In genomic region chr2:47180531-47180930, GRCh38 we compare ENCODE assay signal across 21 cellular contexts. TPM values are rescaled to one million over a fixed set of nuclear protein-coding genes. Genes with fewer than 3 reads are reported as not detected.
"Had no signal": no experiment of that assay in that cellular context is flagged by ENCODE, and none has a peak within 500 bp of the region (broad histone marks: within the 10 kb centered on the region; RNA-seq: fewer than 3 reads in every experiment).

No MANE protein-coding gene starts in this region.

- H3K36me3 ChIP-seq: SJCRH30 had no signal

- ATAC-seq: Right ventricle myocardium inferior, SK-N-SH treated with all-trans-retinoic acid at 6 μM for 48 hours had no signal

- DNase-seq: Karpas-422, KG1, MG63, NCI-H1092, NCI-H1105 treated with DMSO at 0.1 percent for 48 hours, NCI-H1436, NCI-H187, NCI-H2029, NCI-H2081 treated with DMSO at 0.1 percent for 48 hours, NCI-H2171, NCI-H226, NCI-H446, NCI-H510A, NCI-H524 treated with DMSO at 0.1 percent for 48 hours, NCI-H69, NCI-H774, SHP77 treated with DMSO at 0.1 percent for 48 hours, SJCRH30 had no signal

- H3K27ac ChIP-seq: SJCRH30 had no signal

- H3K27me3 ChIP-seq: MG63, SJCRH30 had no signal

- H3K4me3 ChIP-seq: MG63, SJCRH30 had no signal

- H3K9me3 ChIP-seq: MG63, SJCRH30 had no signal

RNA-seq across cellular contexts. Expression of gene STPG4, which starts 25.4 kb away (rescaled TPM):
- total RNA-seq: Right ventricle myocardium inferior, RPMI7951 had no signal
